Comparison of ENCODE assay signal across 28 cellular contexts in the genomic region with DNA sequence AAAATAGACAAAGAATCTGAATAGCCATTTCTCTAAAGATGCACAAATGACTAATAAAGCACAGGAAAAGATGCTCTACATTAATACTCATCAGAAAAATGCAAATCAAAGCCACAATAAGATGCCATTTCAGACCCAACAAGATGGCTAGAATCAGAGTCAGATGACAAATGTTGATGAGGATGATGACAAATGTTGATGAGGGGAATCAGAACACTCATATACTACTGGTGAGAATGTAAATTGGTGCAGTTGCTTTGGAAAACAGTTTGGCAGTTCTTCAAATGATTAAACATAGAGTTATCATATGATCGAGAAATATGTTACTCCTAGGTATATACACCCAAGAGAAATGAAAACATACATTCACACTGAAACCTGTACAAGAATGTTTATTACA.
"Had no signal": no experiment of that assay in that cellular context is flagged by ENCODE, and none has a peak within 500 bp of the region (broad histone marks: within the 10 kb centered on the region; RNA-seq: fewer than 3 reads in every experiment).

No MANE protein-coding gene starts in this region.

- FAIRE-seq: endothelial cell of umbilical vein had no signal

- H3K9me3 Mint-ChIP-seq: activated CD4-positive, alpha-beta memory T cell treated with anti-CD3 and anti-CD28 coated beads, Interleukin-2, amount 10 ng/mL, durations not matched to agents 7 days and 5 days; activated CD4-positive, alpha-beta T cell treated with anti-CD3 and anti-CD28 coated beads, Interleukin-2, amount 10 ng/mL, durations not matched to agents 24 days and 14 days; activated T-cell treated with anti-CD3 and anti-CD28 coated beads, Interleukin-2, amount 50 U/mL, for 24 hours; activated T-cell treated with anti-CD3 and anti-CD28 coated beads, Interleukin-2, amount 50 U/mL, for 72 hours had no signal

- H3K4me3 Mint-ChIP-seq: activated CD4-positive, alpha-beta memory T cell treated with anti-CD3 and anti-CD28 coated beads, Interleukin-2, amount 10 ng/mL, durations not matched to agents 7 days and 5 days; activated CD4-positive, alpha-beta T cell treated with anti-CD3 and anti-CD28 coated beads, Interleukin-2, amount 10 ng/mL, durations not matched to agents 24 days and 14 days; activated naive CD8-positive, alpha-beta T cell; activated T-cell treated with anti-CD3 and anti-CD28 coated beads, Interleukin-2, amount 50 U/mL, for 24 hours; activated T-cell treated with anti-CD3 and anti-CD28 coated beads, Interleukin-2, amount 50 U/mL, for 72 hours had no signal

- H3K4me3 ChIP-seq: body of pancreas, breast epithelium, cardiac muscle cell, colonic mucosa, esophagus squamous epithelium, gastroesophageal sphincter, heart right ventricle had no signal

- H3K27ac Mint-ChIP-seq: activated CD4-positive, alpha-beta memory T cell treated with anti-CD3 and anti-CD28 coated beads, Interleukin-2, amount 10 ng/mL, durations not matched to agents 7 days and 5 days; activated CD4-positive, alpha-beta T cell treated with anti-CD3 and anti-CD28 coated beads, Interleukin-2, amount 10 ng/mL, durations not matched to agents 24 days and 14 days; activated naive CD8-positive, alpha-beta T cell; activated T-cell treated with anti-CD3 and anti-CD28 coated beads, Interleukin-2, amount 50 U/mL, for 24 hours; activated T-cell treated with anti-CD3 and anti-CD28 coated beads, Interleukin-2, amount 50 U/mL, for 72 hours had no signal

- H3K36me3 ChIP-seq: breast epithelium, colonic mucosa had no signal

- H3K4me1 ChIP-seq: body of pancreas, breast epithelium, colonic mucosa, esophagus squamous epithelium, gastroesophageal sphincter had no signal

- H3K27ac ChIP-seq: body of pancreas, breast epithelium, cardiac muscle cell, colonic mucosa, epithelial cell of prostate, esophagus squamous epithelium, gastroesophageal sphincter, heart right ventricle had no signal

- H3K27me3 Mint-ChIP-seq: activated CD4-positive, alpha-beta memory T cell treated with anti-CD3 and anti-CD28 coated beads, Interleukin-2, amount 10 ng/mL, durations not matched to agents 7 days and 5 days; activated CD4-positive, alpha-beta T cell treated with anti-CD3 and anti-CD28 coated beads, Interleukin-2, amount 10 ng/mL, durations not matched to agents 24 days and 14 days; activated naive CD8-positive, alpha-beta T cell; activated T-cell treated with anti-CD3 and anti-CD28 coated beads, Interleukin-2, amount 50 U/mL, for 24 hours had no signal

- H3K27me3 ChIP-seq: body of pancreas, breast epithelium, cardiac muscle cell, colonic mucosa, esophagus squamous epithelium, gastroesophageal sphincter, heart right ventricle had no signal

- H3K9me3 ChIP-seq: body of pancreas, breast epithelium, colonic mucosa, esophagus squamous epithelium, gastroesophageal sphincter, heart right ventricle had no signal

- ATAC-seq: body of pancreas, gastroesophageal sphincter, heart right ventricle had no signal

- DNase-seq: activated CD4-positive, alpha-beta memory T cell treated with anti-CD3 and anti-CD28 coated beads, Interleukin-2, amount 10 ng/mL, durations not matched to agents 7 days and 5 days; activated CD4-positive, alpha-beta T cell treated with anti-CD3 and anti-CD28 coated beads, Interleukin-2, amount 10 ng/mL, durations not matched to agents 24 days and 14 days; activated CD4-positive, CD25-positive, alpha-beta regulatory T cell; activated CD8-positive, alpha-beta memory T cell treated with anti-CD3 and anti-CD28 coated beads, Interleukin-2, amount 50 U/mL, for 48 hours; activated effector memory CD4-positive, alpha-beta T cell treated with Interleukin-2 at 50 U/mL for 16 hours; activated gamma-delta T cell treated with Interleukin-2 at 50 U/mL for 16 hours; activated naive CD4-positive, alpha-beta T cell treated with anti-CD3 and anti-CD28 coated beads, Interleukin-2, amount 50 U/mL, for 16 hours; activated naive CD4-positive, alpha-beta T cell treated with Interleukin-2 at 50 U/mL for 16 hours; activated T-cell treated with anti-CD3 and anti-CD28 coated beads for 4 hours; activated T-cell treated with anti-CD3 and anti-CD28 coated beads, Interleukin-2, amount 50 U/mL, for 24 hours; activated T-cell treated with anti-CD3 and anti-CD28 coated beads, Interleukin-2, amount 50 U/mL, for 72 hours; amniotic stem cell; anterior cingulate cortex; body of pancreas; central memory CD4-positive, alpha-beta T cell; cerebellar nuclear complex; colonic mucosa; effector CD8-positive, alpha-beta T cell; esophagus squamous epithelium; foreskin melanocyte; heart right ventricle; T-helper 2 cell had no signal
